In genomic region chr1:168179411-168180147, GRCh38 we compare ENCODE assay signal across 8 cellular contexts. TPM values are rescaled to one million over a fixed set of nuclear protein-coding genes. Genes with fewer than 3 reads are reported as not detected.
DNase-seq lines count a peak whose midpoint lies in the region; ATAC-seq lines count a peak whose summit lies in the region.

No MANE protein-coding gene starts in this region.

- intact Hi-C loops in CD4-positive, alpha-beta memory T cell (cut with micrococcal nuclease): loop anchor here (2.0 to 10.0 kb wide), 4 partner anchors 959 to 1713 kb away; partner anchors contain the start of genes METTL18, POU2F1 and SCYL3
- intact Hi-C loops in activated T-helper 1 cell treated with anti-CD3 and anti-CD28 coated beads, Interleukin-12 subunit alpha, Interleukin-12 subunit beta, Interleukin-2, Interleukin-4 antibody, amounts not matched to agents 30 ng/mL and 10 ng/mL and 1 ng/mL, durations not matched to agents 14 hours and 24 hours and 36 hours (cut with micrococcal nuclease): loop anchor here (1.0 to 5.0 kb wide), 8 partner anchors 15 to 1518 kb away; no protein-coding TSS in a partner anchor

- CTCF ChIA-PET in CD4-positive, alpha-beta memory T cell (lab: Charles Lee; ENCODE audit: partially characterized antibody): interaction anchor here (0.7 to 1.5 kb wide), 3 partner anchors 47 to 56 kb away, joined by 3 to 4 read pairs (median 4); partner anchors contain the start of gene SFT2D2

- WGBS in GM23248 (ENCODE audit: low coverage in 1 of 2, low lambda C conversion rate in 2 of 2, missing lambda C conversion rate in 2 of 2), 2 experiments: 2 to 3% methylated on average over 20 of the region's 20 CpGs

- H3K79me2 ChIP-seq in GM23248 (ENCODE audit: insufficient read depth): peaks cover 56% of the 10 kb centered on the region

- no peaks in the 10 kb centered on the region for H3K27me3 ChIP-seq in CD4-positive, alpha-beta memory T cell (ENCODE audit: insufficient read depth, low read length)
- no peaks in the 10 kb centered on the region for H3K27me3 ChIP-seq in GM23248 (replicated peaks; ENCODE audit: insufficient read depth)

- POLR2A ChIA-PET in CD4-positive, alpha-beta memory T cell (lab: Charles Lee; ENCODE audit: partially characterized antibody): interaction anchor here (1.1 to 1.8 kb wide), 3 partner anchors 46 to 244 kb away, joined by 3 to 13 read pairs (median 9); partner anchors contain the start of genes DCAF6 and SFT2D2

- peak overlapping the region; percentile 91 for H3K9ac ChIP-seq in GM23248

- peak overlapping the region; percentile 95 for H3K27ac ChIP-seq in CD4-positive, alpha-beta memory T cell (ENCODE audit: low read depth, low read length)
- peak overlapping the region; percentile 77 for H3K27ac ChIP-seq in GM23248

- H2AFZ ChIP-seq in GM23248: peak overlapping the region; percentile 97

- peak overlapping the region; percentile 91 for H3K4me2 ChIP-seq in GM23248 (ENCODE audit: unreplicated experiment)

- H3K27me3 Mint-ChIP-seq in CD4-positive, alpha-beta memory T cell: no peaks in the 10 kb centered on the region
- no peaks in the 10 kb centered on the region for H3K27me3 Mint-ChIP-seq in activated T-helper 1 cell treated with anti-CD3 and anti-CD28 coated beads, Interleukin-12 subunit alpha, Interleukin-12 subunit beta, Interleukin-2, Interleukin-4 antibody, amounts not matched to agents 30 ng/mL and 10 ng/mL and 1 ng/mL, durations not matched to agents 14 hours and 24 hours and 36 hours (ENCODE audit: insufficient read depth)

- peaks cover 19% of the 10 kb centered on the region for H3F3A ChIP-seq in GM23248 (ENCODE audit: insufficient read depth)

- H3K9me3 Mint-ChIP-seq in CD4-positive, alpha-beta memory T cell: no peaks in the 10 kb centered on the region
- no peaks in the 10 kb centered on the region for H3K9me3 Mint-ChIP-seq in activated T-helper 1 cell treated with anti-CD3 and anti-CD28 coated beads, Interleukin-12 subunit alpha, Interleukin-12 subunit beta, Interleukin-2, Interleukin-4 antibody, amounts not matched to agents 30 ng/mL and 10 ng/mL and 1 ng/mL, durations not matched to agents 14 hours and 24 hours and 36 hours

- no peaks in the 10 kb centered on the region for H3K9me3 ChIP-seq in CD4-positive, alpha-beta memory T cell (ENCODE audit: control insufficient read depth in 1 of 2, low read length in 2 of 2)
- no peaks in the 10 kb centered on the region for H3K9me3 ChIP-seq in GM23248 (ENCODE audit: low read depth)

- no peak for DNase-seq in CD4-positive, alpha-beta memory T cell
- DNase-seq in GM23248 (peak; percentile 58), SK-N-DZ (ENCODE audit: low spot score) (peak; percentile 35), fibroblast of peridontal ligament (ENCODE audit: extremely low read depth) (peak; percentile 28), renal cortical epithelial cell (ENCODE audit: low read depth) (peak; percentile 13)
- no peak for DNase-seq in activated T-helper 1 cell treated with anti-CD3 and anti-CD28 coated beads, Interleukin-12 subunit alpha, Interleukin-12 subunit beta, Interleukin-2, Interleukin-4 antibody, amounts not matched to agents 30 ng/mL and 10 ng/mL and 1 ng/mL, durations not matched to agents 14 hours and 24 hours and 36 hours (ENCODE audit: low spot score)

- no peak for ATAC-seq in GM21576 (IDR thresholded peaks at IDR 0.05; ENCODE audit: unreplicated experiment)
- no peak for ATAC-seq in HG03045 (IDR thresholded peaks at IDR 0.05; ENCODE audit: unreplicated experiment)

- in situ Hi-C loops in GM23248 (cut with MboI): no loop called here

- H3K4me3 ChIP-seq in CD4-positive, alpha-beta memory T cell (ENCODE audit: low read length in 2 of 2): peak overlapping the region; percentile 86 to 99
- peak overlapping the region; percentile 99 for H3K4me3 ChIP-seq in GM23248

- H3K36me3 Mint-ChIP-seq in CD4-positive, alpha-beta memory T cell: peaks cover 0 to 5% of the 10 kb centered on the region in 2 donors
- peaks cover 4% of the 10 kb centered on the region for H3K36me3 Mint-ChIP-seq in activated T-helper 1 cell treated with anti-CD3 and anti-CD28 coated beads, Interleukin-12 subunit alpha, Interleukin-12 subunit beta, Interleukin-2, Interleukin-4 antibody, amounts not matched to agents 30 ng/mL and 10 ng/mL and 1 ng/mL, durations not matched to agents 14 hours and 24 hours and 36 hours (ENCODE audit: low read depth)

- no peaks in the 10 kb centered on the region for H4K20me1 ChIP-seq in GM23248 (ENCODE audit: insufficient read depth)

- peaks cover 5 to 21% (median 11%) of the 10 kb centered on the region in 4 donors for H3K4me1 Mint-ChIP-seq in CD4-positive, alpha-beta memory T cell
- no peaks in the 10 kb centered on the region for H3K4me1 Mint-ChIP-seq in activated T-helper 1 cell treated with anti-CD3 and anti-CD28 coated beads, Interleukin-12 subunit alpha, Interleukin-12 subunit beta, Interleukin-2, Interleukin-4 antibody, amounts not matched to agents 30 ng/mL and 10 ng/mL and 1 ng/mL, durations not matched to agents 14 hours and 24 hours and 36 hours (ENCODE audit: low read depth)

- no peak overlapping the region for H3K4me3 Mint-ChIP-seq in CD4-positive, alpha-beta memory T cell
- H3K4me3 Mint-ChIP-seq in activated T-helper 1 cell treated with anti-CD3 and anti-CD28 coated beads, Interleukin-12 subunit alpha, Interleukin-12 subunit beta, Interleukin-2, Interleukin-4 antibody, amounts not matched to agents 30 ng/mL and 10 ng/mL and 1 ng/mL, durations not matched to agents 14 hours and 24 hours and 36 hours: no peak overlapping the region

- peaks cover 24% of the 10 kb centered on the region for H3K4me1 ChIP-seq in CD4-positive, alpha-beta memory T cell (ENCODE audit: insufficient read depth, low read length)
- 0 out of 2 replicates have a peak, but pooled peaks cover 6% of the 10 kb centered on the region for H3K4me1 ChIP-seq in GM23248 (ENCODE audit: insufficient read depth)

- no peaks in the 10 kb centered on the region for H3K9me2 ChIP-seq in GM23248 (ENCODE audit: insufficient read depth)

- no peak overlapping the region for H3K27ac Mint-ChIP-seq in CD4-positive, alpha-beta memory T cell
- H3K27ac Mint-ChIP-seq in activated T-helper 1 cell treated with anti-CD3 and anti-CD28 coated beads, Interleukin-12 subunit alpha, Interleukin-12 subunit beta, Interleukin-2, Interleukin-4 antibody, amounts not matched to agents 30 ng/mL and 10 ng/mL and 1 ng/mL, durations not matched to agents 14 hours and 24 hours and 36 hours: no peak overlapping the region

- H3K36me3 ChIP-seq in CD4-positive, alpha-beta memory T cell (ENCODE audit: insufficient read depth, low read length): no peaks in the 10 kb centered on the region
- no peaks in the 10 kb centered on the region for H3K36me3 ChIP-seq in GM23248 (ENCODE audit: low read depth)

RNA-seq across cellular contexts. Expression of gene TIPRL, which starts 0.8 kb away (rescaled TPM):
- total RNA-seq in CD4-positive, alpha-beta memory T cell: 10 to 100 TPM; 23.8 to 28.3 TPM
- 10 to 100 TPM; 36.3 to 37.8 TPM for polyA plus RNA-seq in CD4-positive, alpha-beta memory T cell
- 32.9 and 36.6 TPM in 2 replicates for total RNA-seq in GM23248 (2014; rRNA removed; shearing (Covaris generic))
- 62.9 and 67.2 TPM in 2 replicates for polyA plus RNA-seq in GM23248 (2016; fragmentation: Nextera tagmentation; extraction: Ambion mirVana)
- polyA plus RNA-seq in SK-N-DZ (2014; cell fraction: cytosol; rRNA removed): 39.1 and 46.5 TPM in 2 replicates
- polyA plus RNA-seq in SK-N-DZ (2014; cell fraction: nucleus; rRNA removed): 23.3 and 26.7 TPM in 2 replicates
- 49.7 and 51.1 TPM in 2 replicates for total RNA-seq in renal cortical epithelial cell
- 42.8 and 45.7 TPM in 2 replicates for total RNA-seq in activated T-helper 1 cell treated with anti-CD3 and anti-CD28 coated beads, Interleukin-12 subunit alpha, Interleukin-12 subunit beta, Interleukin-2, Interleukin-4 antibody, amounts not matched to agents 30 ng/mL and 10 ng/mL and 1 ng/mL, durations not matched to agents 14 hours and 24 hours and 36 hours

RNA-seq across cellular contexts. Expression of gene GPR161, which starts 42.8 kb away (rescaled TPM):
- under 1 TPM in 1 of 2 experiments, not detected in 1; 0.12 TPM for total RNA-seq in CD4-positive, alpha-beta memory T cell
- polyA plus RNA-seq in CD4-positive, alpha-beta memory T cell: under 1 TPM; 0.09 to 0.10 TPM
- 9.0 and 14.2 TPM in 2 replicates for total RNA-seq in GM23248 (2014; rRNA removed; shearing (Covaris generic))
- 11.0 and 11.8 TPM in 2 replicates for polyA plus RNA-seq in GM23248 (2016; fragmentation: Nextera tagmentation; extraction: Ambion mirVana)
- 15.4 and 19.7 TPM in 2 replicates for polyA plus RNA-seq in SK-N-DZ (2014; cell fraction: cytosol; rRNA removed)
- 9.4 and 10.5 TPM in 2 replicates for polyA plus RNA-seq in SK-N-DZ (2014; cell fraction: nucleus; rRNA removed)
- 10.4 and 20.0 TPM in 2 replicates for total RNA-seq in renal cortical epithelial cell
- total RNA-seq in activated T-helper 1 cell treated with anti-CD3 and anti-CD28 coated beads, Interleukin-12 subunit alpha, Interleukin-12 subunit beta, Interleukin-2, Interleukin-4 antibody, amounts not matched to agents 30 ng/mL and 10 ng/mL and 1 ng/mL, durations not matched to agents 14 hours and 24 hours and 36 hours: 0.41 and 0.42 TPM in 2 replicates

RNA-seq across cellular contexts. Expression of gene SFT2D2, which starts 46.2 kb away (rescaled TPM):
- 10 to 100 TPM; 61.7 to 63.2 TPM for total RNA-seq in CD4-positive, alpha-beta memory T cell
- 10 to 100 TPM; 13.6 to 40.8 TPM for polyA plus RNA-seq in CD4-positive, alpha-beta memory T cell
- 38.4 and 38.7 TPM in 2 replicates for total RNA-seq in GM23248 (2014; rRNA removed; shearing (Covaris generic))
- polyA plus RNA-seq in GM23248 (2016; fragmentation: Nextera tagmentation; extraction: Ambion mirVana): 54.4 and 54.9 TPM in 2 replicates
- 10.6 and 12.1 TPM in 2 replicates for polyA plus RNA-seq in SK-N-DZ (2014; cell fraction: cytosol; rRNA removed)
- polyA plus RNA-seq in SK-N-DZ (2014; cell fraction: nucleus; rRNA removed): 6.9 and 8.5 TPM in 2 replicates
- 59.4 and 64.0 TPM in 2 replicates for total RNA-seq in renal cortical epithelial cell
- total RNA-seq in activated T-helper 1 cell treated with anti-CD3 and anti-CD28 coated beads, Interleukin-12 subunit alpha, Interleukin-12 subunit beta, Interleukin-2, Interleukin-4 antibody, amounts not matched to agents 30 ng/mL and 10 ng/mL and 1 ng/mL, durations not matched to agents 14 hours and 24 hours and 36 hours: 71.1 and 76.5 TPM in 2 replicates

Comparison
In these comparisons a context has a peak if more than half of its experiments do, and no peak if none do; other contexts are left out.
1. DNase-seq: peak in GM23248 (single experiment), SK-N-DZ (single experiment), fibroblast of peridontal ligament (single experiment) and renal cortical epithelial cell (single experiment); none in CD4-positive, alpha-beta memory T cell (0 of 5) and activated T-helper 1 cell treated with anti-CD3 and anti-CD28 coated beads, Interleukin-12 subunit alpha, Interleukin-12 subunit beta, Interleukin-2, Interleukin-4 antibody, amounts not matched to agents 30 ng/mL and 10 ng/mL and 1 ng/mL, durations not matched to agents 14 hours and 24 hours and 36 hours (single experiment).